Comparison of ENCODE assay signal across 22 cellular contexts in genomic region chr6:38554014-38554413, GRCh38.
"Had no signal": no experiment of that assay in that cellular context is flagged by ENCODE, and none has a peak within 500 bp of the region (broad histone marks: within the 10 kb centered on the region; RNA-seq: fewer than 3 reads in every experiment).

No MANE protein-coding gene starts in this region.

- DNase-seq: dermis blood vessel endothelial cell; dorsolateral prefrontal cortex; effector CD4-positive, alpha-beta T cell; effector memory CD4-positive, alpha-beta T cell; foreskin keratinocyte; heart left ventricle; hypothalamus; immature natural killer cell; islet precursor cell; kidney; kidney glomerular epithelial cell; left colon; left ventricle myocardium superior; lower lobe of right lung; mesenchymal stem cell; mucosa of descending colon had no signal

- H3K9me3 ChIP-seq: esophagus muscularis mucosa, gastroesophageal sphincter, heart left ventricle, lower lobe of right lung, mucosa of descending colon had no signal

- H3K4me3 Mint-ChIP-seq: immature natural killer cell, mesothelial cell of epicardium had no signal

- H3K4me1 ChIP-seq: gastroesophageal sphincter, lower lobe of right lung had no signal

- ATAC-seq: gastroesophageal sphincter, heart left ventricle, left colon, left lobe of liver, left ventricle myocardium superior, lower lobe of right lung, mucosa of descending colon had no signal

- H3K27ac ChIP-seq: coronary artery, esophagus muscularis mucosa, foreskin keratinocyte, gastroesophageal sphincter, heart left ventricle, hepatocyte, lower lobe of right lung had no signal

- H3K4me2 ChIP-seq: hepatocyte had no signal

- H3K27ac Mint-ChIP-seq: immature natural killer cell, mesothelial cell of epicardium had no signal

- H3K4me1 Mint-ChIP-seq: immature natural killer cell had no signal

- H3K4me3 ChIP-seq: coronary artery, dorsolateral prefrontal cortex, esophagus muscularis mucosa, gastroesophageal sphincter, heart left ventricle, hepatocyte, lower lobe of right lung, mucosa of descending colon had no signal

- H3K79me2 ChIP-seq: hepatocyte had no signal

- H2AFZ ChIP-seq: hepatocyte had no signal

- H3K36me3 ChIP-seq: esophagus muscularis mucosa, gastroesophageal sphincter, heart left ventricle, lower lobe of right lung had no signal

- H3K27me3 ChIP-seq: dorsolateral prefrontal cortex, esophagus muscularis mucosa, foreskin keratinocyte, gastroesophageal sphincter, heart left ventricle, hepatocyte had no signal
